10 cellular contexts compared by ENCODE assay signal in genomic region chr19:16895467-16896097, GRCh38. TPM values are rescaled to one million over a fixed set of nuclear protein-coding genes. Genes with fewer than 3 reads are reported as not detected.
DNase-seq lines count a peak whose midpoint lies in the region; ATAC-seq lines count a peak whose summit lies in the region.
"Had no signal": no experiment of that assay in that cellular context is flagged by ENCODE, and none has a peak within 500 bp of the region (broad histone marks: within the 10 kb centered on the region; RNA-seq: fewer than 3 reads in every experiment).

No MANE protein-coding gene starts in this region.

- H3K9me3 ChIP-seq in mesenchymal stem cell (ENCODE audit: control insufficient read depth, low read length), result no peaks in the 10 kb centered on the region

- peak overlapping the region; percentile 95 for H2BK15ac ChIP-seq in mesenchymal stem cell (ENCODE audit: low read depth, poor library complexity, severe bottlenecking)

- DNase-seq in activated naive CD8-positive, alpha-beta T cell treated with anti-CD3 and anti-CD28 coated beads, Interleukin-2, amount 10 ng/mL, durations not matched to agents 7 days and 5 days, result no peak
- DNase-seq in activated naive CD8-positive, alpha-beta T cell treated with anti-CD3 and anti-CD28 coated beads, Interleukin-2, amount 50 U/mL, for 24 hours, result no peak
- DNase-seq in central memory CD8-positive, alpha-beta T cell (ENCODE audit: low spot score in 2 of 2), result no peak
- peak; percentile 58 for DNase-seq in mesenchymal stem cell
- DNase-seq in occipital lobe (lab: John Stamatoyannopoulos, UW), result no peak
- no peak for DNase-seq in RPMI8226
- DNase-seq: NCI-H446 treated with DMSO at 0.1 percent for 48 hours had no signal

- H2BK12ac ChIP-seq in mesenchymal stem cell (ENCODE audit: low read length in 2 of 2), result no peak overlapping the region

- no peak overlapping the region for H2AFZ ChIP-seq in mesenchymal stem cell (ENCODE audit: low read depth, low read length)

- ATAC-seq in activated naive CD8-positive, alpha-beta T cell treated with anti-CD3 and anti-CD28 coated beads, Interleukin-2, amount 10 ng/mL, durations not matched to agents 7 days and 5 days (ENCODE audit: low read depth), result no peak
- ATAC-seq in activated naive CD8-positive, alpha-beta T cell treated with anti-CD3 and anti-CD28 coated beads, Interleukin-2, amount 50 U/mL, for 24 hours, result no peak
- no peak for ATAC-seq in central memory CD8-positive, alpha-beta T cell (replicated peaks; ENCODE audit: extremely low read depth, poor library complexity, severe bottlenecking)
- ATAC-seq in GM19395 (IDR thresholded peaks at IDR 0.05; ENCODE audit: unreplicated experiment), result no peak

- H3K4me2 ChIP-seq in mesenchymal stem cell (ENCODE audit: low read length, poor library complexity, severe bottlenecking), result no peak overlapping the region

- no peak overlapping the region for H3K23ac ChIP-seq in mesenchymal stem cell (ENCODE audit: low read length in 2 of 2)

- H4K91ac ChIP-seq in mesenchymal stem cell (ENCODE audit: low read length), result peak overlapping the region; percentile 95

- H3K4me3 ChIP-seq in mesenchymal stem cell (ENCODE audit: insufficient read depth in 1 of 2, low read depth in 1 of 2, low read length in 2 of 2) (no peak overlapping the region), urinary bladder (ENCODE audit: low read depth, low read length) (peak overlapping the region; percentile 39)

- H3K27me3 Mint-ChIP-seq in activated naive CD8-positive, alpha-beta T cell treated with anti-CD3 and anti-CD28 coated beads, Interleukin-2, amount 10 ng/mL, durations not matched to agents 7 days and 5 days, result peaks cover 33% of the 10 kb centered on the region
- peaks cover 17% of the 10 kb centered on the region for H3K27me3 Mint-ChIP-seq in activated naive CD8-positive, alpha-beta T cell treated with anti-CD3 and anti-CD28 coated beads, Interleukin-2, amount 50 U/mL, for 24 hours
- peaks cover 45% of the 10 kb centered on the region for H3K27me3 Mint-ChIP-seq in central memory CD8-positive, alpha-beta T cell

- H2AK5ac ChIP-seq in mesenchymal stem cell (ENCODE audit: low read length, severe bottlenecking), result no peak overlapping the region

- no peak overlapping the region for H3K27ac ChIP-seq in mesenchymal stem cell (ENCODE audit: low read length, poor library complexity, severe bottlenecking)
- H3K27ac ChIP-seq in urinary bladder (ENCODE audit: low read depth), result no peak overlapping the region
- H3K27ac ChIP-seq: C4-2B had no signal

- peak overlapping the region; percentile 77 to 96 for H3K18ac ChIP-seq in mesenchymal stem cell (ENCODE audit: low read depth in 1 of 2, low read length in 2 of 2)

- POLR2A ChIA-PET in activated naive CD8-positive, alpha-beta T cell treated with anti-CD3 and anti-CD28 coated beads, Interleukin-2, amount 10 ng/mL, durations not matched to agents 7 days and 5 days (lab: Charles Lee), result interaction anchor here (0.6 kb wide), 1 partner anchor 64 kb away, joined by 5 read pairs; no protein-coding TSS in a partner anchor

- H3K9ac ChIP-seq in mesenchymal stem cell (ENCODE audit: low read length), result no peak overlapping the region

- H3K4me1 ChIP-seq in mesenchymal stem cell (ENCODE audit: control insufficient read depth, insufficient read depth, low read depth, low read length) (peaks cover 15% of the 10 kb centered on the region), urinary bladder (ENCODE audit: insufficient read depth) (no peaks in the 10 kb centered on the region)

- H3K4me1 Mint-ChIP-seq in activated naive CD8-positive, alpha-beta T cell treated with anti-CD3 and anti-CD28 coated beads, Interleukin-2, amount 10 ng/mL, durations not matched to agents 7 days and 5 days, result peaks cover 26% of the 10 kb centered on the region
- H3K4me1 Mint-ChIP-seq in activated naive CD8-positive, alpha-beta T cell treated with anti-CD3 and anti-CD28 coated beads, Interleukin-2, amount 50 U/mL, for 24 hours, result peaks cover 20% of the 10 kb centered on the region
- peaks cover 20% of the 10 kb centered on the region for H3K4me1 Mint-ChIP-seq in central memory CD8-positive, alpha-beta T cell

- H3K36me3 ChIP-seq in mesenchymal stem cell (ENCODE audit: control insufficient read depth in 1 of 2, insufficient read depth in 2 of 2, low read depth in 1 of 2, low read length in 2 of 2) (no peaks in the 10 kb centered on the region), urinary bladder (ENCODE audit: insufficient read depth) (no peaks in the 10 kb centered on the region)

- H4K8ac ChIP-seq in mesenchymal stem cell (ENCODE audit: low read length), result peak overlapping the region; percentile 87

- no peak overlapping the region for H3K27ac Mint-ChIP-seq in activated naive CD8-positive, alpha-beta T cell treated with anti-CD3 and anti-CD28 coated beads, Interleukin-2, amount 10 ng/mL, durations not matched to agents 7 days and 5 days
- H3K27ac Mint-ChIP-seq in activated naive CD8-positive, alpha-beta T cell treated with anti-CD3 and anti-CD28 coated beads, Interleukin-2, amount 50 U/mL, for 24 hours, result no peak overlapping the region
- peak overlapping the region; percentile 14 for H3K27ac Mint-ChIP-seq in central memory CD8-positive, alpha-beta T cell (ENCODE audit: low read depth)

- no peak overlapping the region for H2BK5ac ChIP-seq in mesenchymal stem cell (ENCODE audit: low read depth, low read length, poor library complexity, severe bottlenecking)

- peak overlapping the region; percentile 32 for H3K4me3 Mint-ChIP-seq in activated naive CD8-positive, alpha-beta T cell treated with anti-CD3 and anti-CD28 coated beads, Interleukin-2, amount 10 ng/mL, durations not matched to agents 7 days and 5 days
- H3K4me3 Mint-ChIP-seq in activated naive CD8-positive, alpha-beta T cell treated with anti-CD3 and anti-CD28 coated beads, Interleukin-2, amount 50 U/mL, for 24 hours, result no peak overlapping the region
- H3K4me3 Mint-ChIP-seq in central memory CD8-positive, alpha-beta T cell, result peak overlapping the region; percentile 27

- WGBS in mesenchymal stem cell, result 46% methylated on average over 20 of the region's 29 CpGs
- 49% methylated on average over 29 of the region's 29 CpGs for WGBS in urinary bladder

- H3K4ac ChIP-seq in mesenchymal stem cell (ENCODE audit: low read depth in 1 of 2, low read length in 2 of 2), result peak overlapping the region; percentile 29 to 92

- H2BK120ac ChIP-seq in mesenchymal stem cell (ENCODE audit: low read depth, low read length), result peak overlapping the region; percentile 94

- H3K9me3 Mint-ChIP-seq in activated naive CD8-positive, alpha-beta T cell treated with anti-CD3 and anti-CD28 coated beads, Interleukin-2, amount 10 ng/mL, durations not matched to agents 7 days and 5 days, result no peaks in the 10 kb centered on the region
- H3K9me3 Mint-ChIP-seq in activated naive CD8-positive, alpha-beta T cell treated with anti-CD3 and anti-CD28 coated beads, Interleukin-2, amount 50 U/mL, for 24 hours, result no peaks in the 10 kb centered on the region
- H3K9me3 Mint-ChIP-seq in central memory CD8-positive, alpha-beta T cell, result no peaks in the 10 kb centered on the region

- no peak overlapping the region for H3K14ac ChIP-seq in mesenchymal stem cell (ENCODE audit: low read length in 2 of 2)

- no peaks in the 10 kb centered on the region for H3K79me1 ChIP-seq in mesenchymal stem cell (replicated peaks; ENCODE audit: low read length, poor library complexity, severe bottlenecking)

- no peaks in the 10 kb centered on the region for H3K36me3 Mint-ChIP-seq in activated naive CD8-positive, alpha-beta T cell treated with anti-CD3 and anti-CD28 coated beads, Interleukin-2, amount 10 ng/mL, durations not matched to agents 7 days and 5 days
- no peaks in the 10 kb centered on the region for H3K36me3 Mint-ChIP-seq in activated naive CD8-positive, alpha-beta T cell treated with anti-CD3 and anti-CD28 coated beads, Interleukin-2, amount 50 U/mL, for 24 hours (ENCODE audit: low read depth)
- peaks cover 12% of the 10 kb centered on the region for H3K36me3 Mint-ChIP-seq in central memory CD8-positive, alpha-beta T cell (ENCODE audit: insufficient read depth)

- H3K27me3 ChIP-seq in mesenchymal stem cell (ENCODE audit: control insufficient read depth in 1 of 2, insufficient read depth in 1 of 2, low read length in 2 of 2), result peaks cover 5 to 48% of the 10 kb centered on the region in 2 experiments

RNA-seq across cellular contexts. Expression of gene F2RL3, which starts 6.8 kb away (rescaled TPM):
- under 1 TPM; 0.14 to 0.17 TPM for total RNA-seq in activated naive CD8-positive, alpha-beta T cell treated with anti-CD3 and anti-CD28 coated beads, Interleukin-2, amount 10 ng/mL, durations not matched to agents 7 days and 5 days
- 10.2 TPM for polyA plus RNA-seq in mesenchymal stem cell (2013, experiment 1 of 2)
- polyA plus RNA-seq in mesenchymal stem cell (2013, experiment 2 of 2), result 9.7 TPM
- 0.63 TPM for total RNA-seq in urinary bladder
- 5.4 TPM for polyA plus RNA-seq in urinary bladder
- total RNA-seq in occipital lobe, result under 0.01 TPM
